In the genomic region with DNA sequence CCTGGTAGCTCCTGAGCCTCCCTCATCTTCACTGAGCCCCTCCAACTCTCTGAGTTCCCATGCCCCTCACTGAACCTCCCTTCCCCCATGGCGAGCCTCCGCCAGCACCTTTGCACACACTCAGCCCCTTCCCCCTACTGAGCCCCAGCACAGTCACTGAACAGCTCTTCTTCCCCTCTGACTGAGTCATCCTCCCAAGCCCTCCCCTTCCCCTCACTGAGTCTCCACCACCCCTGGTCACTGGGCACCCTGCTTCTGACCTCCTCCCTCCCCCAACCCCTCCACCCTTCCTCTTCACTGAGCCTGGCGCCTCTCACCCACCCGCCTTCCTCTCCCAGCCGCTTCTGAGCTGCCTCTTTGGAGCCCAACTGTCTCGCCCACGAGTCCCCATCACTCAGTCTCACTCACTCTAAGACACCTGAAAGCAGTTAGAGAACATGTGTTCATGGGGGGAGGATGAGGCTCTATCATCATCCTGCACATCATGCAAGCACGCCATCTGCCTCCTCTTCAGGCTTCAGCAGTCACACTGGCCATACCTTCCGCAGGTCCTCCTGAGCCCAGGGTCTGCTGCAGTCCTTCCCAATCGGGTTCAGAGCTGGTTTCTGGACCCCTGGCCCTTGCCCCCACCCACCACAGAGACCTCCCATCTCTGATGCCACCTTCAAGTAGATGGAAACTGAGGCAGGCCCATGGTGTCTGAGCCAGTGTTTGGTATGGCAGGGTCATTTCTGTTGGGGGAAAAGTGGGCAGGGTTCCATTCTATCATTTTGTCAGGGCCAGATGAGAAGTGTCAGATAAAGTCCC, we compare ENCODE assay signal across 8 cellular contexts. TPM values are rescaled to one million over a fixed set of nuclear protein-coding genes. Genes with fewer than 3 reads are reported as not detected.
DNase-seq lines count a peak whose midpoint lies in the region; TF ChIP-seq lines count a peak whose summit lies in the region.

No MANE protein-coding gene starts in this region.

- H3K9me3 ChIP-seq in left ventricle myocardium inferior (replicated peaks), result no peaks in the 10 kb centered on the region

- no peak for TF ChIP-seq CTCF in type B pancreatic cell (conservative IDR thresholded peaks at IDR 0.05)
- TF ChIP-seq CTCF in left ventricle myocardium inferior (IDR thresholded peaks at IDR 0.05; ENCODE audit: borderline replicate concordance), result no peak

- H3K4me3 Mint-ChIP-seq in activated naive CD8-positive, alpha-beta T cell, result peak overlapping the region; percentile 23
- H3K4me3 Mint-ChIP-seq in activated naive CD8-positive, alpha-beta T cell treated with anti-CD3 and anti-CD28 coated beads for 36 hours, result no peak overlapping the region
- peak overlapping the region; percentile 63 for H3K4me3 Mint-ChIP-seq in type B pancreatic cell

- H3K36me3 ChIP-seq in left ventricle myocardium inferior, result no peaks in the 10 kb centered on the region

- peaks cover 34% of the 10 kb centered on the region for H3K4me1 ChIP-seq in left ventricle myocardium inferior

- intact Hi-C loops in left ventricle myocardium inferior (cut with micrococcal nuclease), result no loop called here

- H3K9me3 Mint-ChIP-seq in activated naive CD8-positive, alpha-beta T cell (ENCODE audit: low read depth), result no peaks in the 10 kb centered on the region
- H3K9me3 Mint-ChIP-seq in activated naive CD8-positive, alpha-beta T cell treated with anti-CD3 and anti-CD28 coated beads for 36 hours, result no peaks in the 10 kb centered on the region
- H3K9me3 Mint-ChIP-seq in type B pancreatic cell, result no peaks in the 10 kb centered on the region

- no peaks in the 10 kb centered on the region for H3K36me3 Mint-ChIP-seq in activated naive CD8-positive, alpha-beta T cell
- no peaks in the 10 kb centered on the region for H3K36me3 Mint-ChIP-seq in activated naive CD8-positive, alpha-beta T cell treated with anti-CD3 and anti-CD28 coated beads for 36 hours
- no peaks in the 10 kb centered on the region for H3K36me3 Mint-ChIP-seq in type B pancreatic cell

- H3K27ac Mint-ChIP-seq in activated naive CD8-positive, alpha-beta T cell, result no peak overlapping the region
- no peak overlapping the region for H3K27ac Mint-ChIP-seq in activated naive CD8-positive, alpha-beta T cell treated with anti-CD3 and anti-CD28 coated beads for 36 hours
- peak overlapping the region; percentile 86 for H3K27ac Mint-ChIP-seq in type B pancreatic cell

- H3K27me3 Mint-ChIP-seq in activated naive CD8-positive, alpha-beta T cell, result peaks cover 14% of the 10 kb centered on the region
- peaks cover 65% of the 10 kb centered on the region for H3K27me3 Mint-ChIP-seq in activated naive CD8-positive, alpha-beta T cell treated with anti-CD3 and anti-CD28 coated beads for 36 hours
- peaks cover 38% of the 10 kb centered on the region for H3K27me3 Mint-ChIP-seq in type B pancreatic cell

- peaks cover 11% of the 10 kb centered on the region for H3K4me1 Mint-ChIP-seq in activated naive CD8-positive, alpha-beta T cell (ENCODE audit: low read depth)
- peaks cover 17% of the 10 kb centered on the region for H3K4me1 Mint-ChIP-seq in activated naive CD8-positive, alpha-beta T cell treated with anti-CD3 and anti-CD28 coated beads for 36 hours
- peaks cover 31% of the 10 kb centered on the region for H3K4me1 Mint-ChIP-seq in type B pancreatic cell (ENCODE audit: unreplicated experiment)

- peak overlapping the region; percentile 80 for H3K27ac ChIP-seq in epithelial cell of prostate
- no peak overlapping the region for H3K27ac ChIP-seq in left ventricle myocardium inferior (replicated peaks)

- DNase-seq in activated naive CD8-positive, alpha-beta T cell treated with anti-CD3 and anti-CD28 coated beads for 36 hours, result no peak
- DNase-seq in NCI-H524 treated with DMSO at 0.1 percent for 48 hours (lab: John Stamatoyannopoulos, UW), result peak; percentile 55
- DNase-seq in epithelial cell of prostate (ENCODE audit: low read depth, low spot score), result no peak
- DNase-seq in type B pancreatic cell (ENCODE audit: extremely low spot score, unreplicated experiment), result no peak
- no peak for DNase-seq in left ventricle myocardium inferior
- DNase-seq in NCI-H2081 (lab: John Stamatoyannopoulos, UW), result no peak
- DNase-seq in NCI-H2081 treated with DMSO at 0.1 percent for 48 hours (lab: John Stamatoyannopoulos, UW), result no peak

- H3K27me3 ChIP-seq in left ventricle myocardium inferior (ENCODE audit: low read depth), result peaks cover 68% of the 10 kb centered on the region

- H3K4me3 ChIP-seq in left ventricle myocardium inferior, result no peak overlapping the region

RNA-seq across cellular contexts. Expression of a gene that starts 2.0 kb away (rescaled TPM):
- total RNA-seq in activated naive CD8-positive, alpha-beta T cell treated with anti-CD3 and anti-CD28 coated beads for 36 hours, result under 1 TPM; 0.40 to 0.64 TPM
- total RNA-seq in type B pancreatic cell (ENCODE audit: low replicate concordance), result 39.2 and 52.3 TPM in 2 replicates
- 35.7 TPM for total RNA-seq in left ventricle myocardium inferior

RNA-seq across cellular contexts. Expression of a gene that starts 21.1 kb away (rescaled TPM):
- total RNA-seq in activated naive CD8-positive, alpha-beta T cell treated with anti-CD3 and anti-CD28 coated beads for 36 hours, result not detected
- total RNA-seq in type B pancreatic cell (ENCODE audit: low replicate concordance) (9.3 and 10.4 TPM in 2 replicates), left ventricle myocardium inferior (30.2 TPM)

RNA-seq across cellular contexts. Expression of a gene that starts 31.2 kb away (rescaled TPM):
- under 1 TPM; 0.47 to 0.60 TPM for total RNA-seq in activated naive CD8-positive, alpha-beta T cell treated with anti-CD3 and anti-CD28 coated beads for 36 hours
- 12.2 and 26.9 TPM in 2 replicates for total RNA-seq in type B pancreatic cell (ENCODE audit: low replicate concordance)
- total RNA-seq in left ventricle myocardium inferior, result 0.27 TPM

Comparison
In these comparisons a context has a peak if more than half of its experiments do, and no peak if none do; other contexts are left out.
1. RNA of a gene that starts 2.0 kb away (total RNA-seq): 39.2 to 52.3 TPM in type B pancreatic cell and 35.7 TPM in left ventricle myocardium inferior (single experiment); 0.40 to 0.64 TPM in activated naive CD8-positive, alpha-beta T cell treated with anti-CD3 and anti-CD28 coated beads for 36 hours; every median in the first group is over 10 times any median in the second.
2. RNA of a gene that starts 21.1 kb away (total RNA-seq): 30.2 TPM in left ventricle myocardium inferior (single experiment) and 9.3 to 10.4 TPM in type B pancreatic cell; not detected in activated naive CD8-positive, alpha-beta T cell treated with anti-CD3 and anti-CD28 coated beads for 36 hours; every median in the first group is over 10 times any median in the second.